In genomic region chr2:23029111-23029510, GRCh38 we compare ENCODE assay signal across 22 cellular contexts.
"Had no signal": no experiment of that assay in that cellular context is flagged by ENCODE, and none has a peak within 500 bp of the region (broad histone marks: within the 10 kb centered on the region; RNA-seq: fewer than 3 reads in every experiment).

No MANE protein-coding gene starts in this region.

- H3K9me3 Mint-ChIP-seq: stimulated activated effector memory CD8-positive, alpha-beta T cell treated with anti-CD3 and anti-CD28 coated beads, Interleukin-12 subunit alpha, Interleukin-12 subunit beta, amount 100 ng/mL, for 72 hours had no signal

- H3K36me3 Mint-ChIP-seq: naive thymus-derived CD4-positive, alpha-beta T cell; stimulated activated effector memory CD8-positive, alpha-beta T cell treated with anti-CD3 and anti-CD28 coated beads, Interleukin-12 subunit alpha, Interleukin-12 subunit beta, amount 100 ng/mL, for 72 hours had no signal

- H3K27me3 ChIP-seq: gastrocnemius medialis, upper lobe of left lung, uterus had no signal

- H3K4me3 ChIP-seq: coronary artery, gastrocnemius medialis, heart right ventricle, lung, smooth muscle cell, tibial artery, upper lobe of left lung, uterus had no signal

- H3K36me3 ChIP-seq: gastrocnemius medialis, heart right ventricle, tibial artery, upper lobe of left lung, uterus had no signal

- H3K9me3 ChIP-seq: gastrocnemius medialis, heart right ventricle, tibial artery, upper lobe of left lung, uterus had no signal

- H3K27ac Mint-ChIP-seq: immature natural killer cell; naive thymus-derived CD4-positive, alpha-beta T cell; stimulated activated effector memory CD8-positive, alpha-beta T cell treated with anti-CD3 and anti-CD28 coated beads, Interleukin-12 subunit alpha, Interleukin-12 subunit beta, amount 100 ng/mL, for 72 hours had no signal

- H3K4me1 Mint-ChIP-seq: immature natural killer cell; naive thymus-derived CD4-positive, alpha-beta T cell; stimulated activated effector memory CD8-positive, alpha-beta T cell treated with anti-CD3 and anti-CD28 coated beads, Interleukin-12 subunit alpha, Interleukin-12 subunit beta, amount 100 ng/mL, for 72 hours had no signal

- DNase-seq: effector CD8-positive, alpha-beta T cell; gastrocnemius medialis; heart right ventricle; immature natural killer cell; kidney; left cardiac atrium; left ventricle myocardium superior; mesenchymal stem cell; naive thymus-derived CD4-positive, alpha-beta T cell; posterior cingulate gyrus; right cardiac atrium; stimulated activated CD4-positive, alpha-beta T cell treated with anti-CD3 and anti-CD28 coated beads, Interleukin-4, amount 100 ng/mL, for 1 hour; stimulated activated CD8-positive, alpha-beta memory T cell treated with anti-CD3 and anti-CD28 coated beads, Interleukin-4, amount 100 ng/mL, for 48 hours; stimulated activated naive CD8-positive, alpha-beta T cell treated with anti-CD3 and anti-CD28 coated beads, Interleukin-15, Interleukin-2, amounts not matched to agents 100 U/mL and 50 U/mL, for 24 hours; tibial artery; upper lobe of left lung; uterus had no signal

- H3K27ac ChIP-seq: coronary artery, gastrocnemius medialis, heart right ventricle, tibial artery, upper lobe of left lung, uterus had no signal

- H3K4me3 Mint-ChIP-seq: immature natural killer cell; naive thymus-derived CD4-positive, alpha-beta T cell; stimulated activated effector memory CD8-positive, alpha-beta T cell treated with anti-CD3 and anti-CD28 coated beads, Interleukin-12 subunit alpha, Interleukin-12 subunit beta, amount 100 ng/mL, for 72 hours had no signal

- ATAC-seq: esophagus mucosa; gastrocnemius medialis; heart right ventricle; left cardiac atrium; left ventricle myocardium superior; naive thymus-derived CD4-positive, alpha-beta T cell; right cardiac atrium; stimulated activated effector memory CD8-positive, alpha-beta T cell treated with anti-CD3 and anti-CD28 coated beads, Interleukin-12 subunit alpha, Interleukin-12 subunit beta, amount 100 ng/mL, for 72 hours; stimulated activated naive CD8-positive, alpha-beta T cell treated with anti-CD3 and anti-CD28 coated beads, Interleukin-15, Interleukin-2, amounts not matched to agents 100 U/mL and 50 U/mL, for 24 hours had no signal

- H3K4me1 ChIP-seq: gastrocnemius medialis, heart right ventricle, tibial artery, upper lobe of left lung, uterus had no signal
